ENCODE assay signal across 34 cellular contexts in genomic region chr2:187220100-187220499, GRCh38.
"Had no signal": no experiment of that assay in that cellular context is flagged by ENCODE, and none has a peak within 500 bp of the region (broad histone marks: within the 10 kb centered on the region; RNA-seq: fewer than 3 reads in every experiment).

No MANE protein-coding gene starts in this region.

- H3K4me1 ChIP-seq: adrenal gland, body of pancreas had no signal

- ATAC-seq: activated CD8-positive, alpha-beta T cell treated with anti-CD3 and anti-CD28 coated beads for 36 hours; activated naive CD4-positive, alpha-beta T cell treated with anti-CD3 and anti-CD28 coated beads, Interleukin-2, amount 50 U/mL, for 72 hours; activated T-cell treated with anti-CD3 and anti-CD28 coated beads, Interleukin-2, amount 50 U/mL, for 4 hours; activated T-cell treated with anti-CD3 and anti-CD28 coated beads, Interleukin-2, amount 50 U/mL, for 72 hours; activated T-helper 17 cell treated with anti-CD3 and anti-CD28 coated beads, Interleukin-2, amount 50 U/mL, for 72 hours; body of pancreas had no signal

- H3K27ac ChIP-seq: adrenal gland, body of pancreas, brain microvascular endothelial cell, cardiac muscle cell, VCaP had no signal

- H3K27me3 ChIP-seq: adrenal gland, body of pancreas, brain microvascular endothelial cell, cardiac muscle cell had no signal

- H3K36me3 ChIP-seq: adrenal gland, brain microvascular endothelial cell, cardiac muscle cell had no signal

- H3K4me3 ChIP-seq: adrenal gland, body of pancreas, cardiac muscle cell had no signal

- FAIRE-seq: astrocyte, bronchial epithelial cell had no signal

- DNase-seq: activated B cell treated with CpG ODN at 0.5 μM for 24 hours; activated CD4-positive, alpha-beta memory T cell treated with anti-CD3 and anti-CD28 coated beads for 36 hours; activated CD4-positive, alpha-beta T cell treated with anti-CD3 and anti-CD28 coated beads for 4 hours; activated CD4-positive, alpha-beta T cell treated with anti-CD3 and anti-CD28 coated beads, Interleukin-2, amount 10 ng/mL, durations not matched to agents 24 days and 14 days; activated CD4-positive, alpha-beta T cell treated with anti-CD3 and anti-CD28 coated beads, Interleukin-2, amount 50 U/mL, for 1 hour; activated CD4-positive, alpha-beta T cell treated with anti-CD3 and anti-CD28 coated beads, Interleukin-2, amount 50 U/mL, for 4 hours; activated CD4-positive, CD25-positive, alpha-beta regulatory T cell treated with anti-CD3 and anti-CD28 coated beads, Interleukin-2, amount 50 U/mL, for 72 hours; activated CD8-positive, alpha-beta memory T cell treated with anti-CD3 and anti-CD28 coated beads, Interleukin-2, amount 50 U/mL, for 4 hours; activated CD8-positive, alpha-beta T cell treated with anti-CD3 and anti-CD28 coated beads for 36 hours; activated effector memory CD4-positive, alpha-beta T cell treated with anti-CD3 and anti-CD28 coated beads, Interleukin-2, amount 50 U/mL, for 16 hours; activated gamma-delta T cell treated with Interleukin-2 at 50 U/mL for 16 hours; activated naive CD4-positive, alpha-beta T cell; activated naive CD4-positive, alpha-beta T cell treated with anti-CD3 and anti-CD28 coated beads for 36 hours; activated naive CD4-positive, alpha-beta T cell treated with anti-CD3 and anti-CD28 coated beads, Interleukin-2, amount 50 U/mL, for 16 hours; activated naive CD8-positive, alpha-beta T cell treated with anti-CD3 and anti-CD28 coated beads for 36 hours; activated T-cell treated with anti-CD3 and anti-CD28 coated beads for 4 hours; activated T-cell treated with anti-CD3 and anti-CD28 coated beads, Interleukin-2, amount 50 U/mL, for 1 hour; activated T-cell treated with anti-CD3 and anti-CD28 coated beads, Interleukin-2, amount 50 U/mL, for 4 hours; activated T-cell treated with anti-CD3 and anti-CD28 coated beads, Interleukin-2, amount 50 U/mL, for 72 hours; adrenal gland; amniotic stem cell; aorta; body of pancreas; brain microvascular endothelial cell; caudate nucleus; cerebellar nuclear complex; T-helper 2 cell; T-helper 9 cell had no signal

- H3K9me3 ChIP-seq: adrenal gland, body of pancreas had no signal
